18 cellular contexts compared by ENCODE assay signal in genomic region chr14:94021001-94021400, GRCh38. TPM values are rescaled to one million over a fixed set of nuclear protein-coding genes. Genes with fewer than 3 reads are reported as not detected.
A peak's percentile ranks its signal among the peaks of the same experiment; 100 is the strongest.
DNase-seq lines count a peak whose midpoint lies in the region; ATAC-seq and TF ChIP-seq lines count a peak whose summit lies in the region.
"Had no signal": no experiment of that assay in that cellular context is flagged by ENCODE, and none has a peak within 500 bp of the region (broad histone marks: within the 10 kb centered on the region; RNA-seq: fewer than 3 reads in every experiment).

No MANE protein-coding gene starts in this region.

- H3K36me3 ChIP-seq in mammary epithelial cell (ENCODE audit: insufficient read depth, low read length) (no peaks in the 10 kb centered on the region), trophoblast cell (ENCODE audit: control insufficient read depth in 1 of 2, insufficient read depth in 2 of 2, low read length in 2 of 2) (no peaks in the 10 kb centered on the region)
- H3K36me3 ChIP-seq: vagina had no signal

- H3K4me2 ChIP-seq in mammary epithelial cell (ENCODE audit: insufficient read depth, low read depth, low read length) (no peak overlapping the region), trophoblast cell (ENCODE audit: low read length) (no peak overlapping the region)

- no peak for DNase-seq in activated T-cell treated with anti-CD3 and anti-CD28 coated beads, Interleukin-2, amount 50 U/mL, for 72 hours
- DNase-seq in activated T-cell treated with anti-CD3 and anti-CD28 coated beads, Interleukin-2, amount 50 U/mL, for 48 hours: no peak
- peak; percentile 17 for DNase-seq in MV-4-11 (lab: John Stamatoyannopoulos, UW)
- peak; percentile 73 for DNase-seq in mammary epithelial cell
- no peak for DNase-seq in trophoblast cell
- no peak for DNase-seq in DMS79 treated with DMSO at 0.1 percent for 48 hours (lab: John Stamatoyannopoulos, UW)
- DNase-seq: activated CD4-positive, alpha-beta T cell treated with anti-CD3 and anti-CD28 coated beads, Interleukin-2, amount 50 U/mL, for 1 hour; activated naive CD4-positive, alpha-beta T cell treated with anti-CD3 and anti-CD28 coated beads, Interleukin-2, amount 50 U/mL, for 16 hours; cortex of kidney; DND-41; mucosa of descending colon; NCI-H2227 treated with DMSO at 0.1 percent for 48 hours had no signal

- 50% methylated on average over 2 of the region's 2 CpGs for WGBS in mammary epithelial cell (ENCODE audit: low coverage, missing lambda C conversion rate)
- no CpG with 5 or more reads among the region's 2 CpGs for WGBS in trophoblast cell (ENCODE audit: extremely low coverage, insufficient coverage, insufficient read length)

- no peaks in the 10 kb centered on the region for H3K79me2 ChIP-seq in mammary epithelial cell (ENCODE audit: insufficient read depth, low read length)
- H3K79me2 ChIP-seq in trophoblast cell (ENCODE audit: control insufficient read depth, insufficient read depth, low read length, poor library complexity): no peaks in the 10 kb centered on the region
- H3K79me2 ChIP-seq: parathyroid adenoma had no signal

- H3K9me3 ChIP-seq in mammary epithelial cell (replicated peaks; ENCODE audit: insufficient read depth, low read length) (no peaks in the 10 kb centered on the region), trophoblast cell (ENCODE audit: insufficient read depth, low read depth, low read length) (peaks cover 2% of the 10 kb centered on the region)
- H3K9me3 ChIP-seq: mucosa of descending colon, vagina had no signal

- H3K36me3 Mint-ChIP-seq in activated T-cell treated with anti-CD3 and anti-CD28 coated beads, Interleukin-2, amount 50 U/mL, for 72 hours (ENCODE audit: insufficient read depth in 2 of 2): no peaks in the 10 kb centered on the region

- peak overlapping the region; percentile 41 for H2BK120ac ChIP-seq in trophoblast cell (ENCODE audit: insufficient read depth, low read length, poor library complexity)

- H3K4me3 ChIP-seq in mammary epithelial cell (replicated peaks in 1 of 3; ENCODE audit: insufficient read depth in 1 of 3, low read depth in 2 of 3, low read length in 3 of 3) (no peak overlapping the region), trophoblast cell (ENCODE audit: low read depth, low read length) (no peak overlapping the region)
- H3K4me3 ChIP-seq: mucosa of descending colon, vagina had no signal

- dilution Hi-C loops in mammary epithelial cell (cut with HindIII; ENCODE audit: low sequenced_read_pairs): no loop called here

- peak overlapping the region; percentile 18 for H3K27ac Mint-ChIP-seq in activated T-cell treated with anti-CD3 and anti-CD28 coated beads, Interleukin-2, amount 50 U/mL, for 72 hours

- no peak overlapping the region for H2AK5ac ChIP-seq in trophoblast cell (ENCODE audit: low read length)

- no peak overlapping the region for H4K12ac ChIP-seq in trophoblast cell (ENCODE audit: low read depth, low read length)

- TF ChIP-seq CTCF in mammary epithelial cell (conservative IDR thresholded peaks at IDR 0.05 in 1 of 2, IDR thresholded peaks at IDR 0.05 in 1 of 2; ENCODE audit: extremely low read depth in 1 of 2, insufficient read depth in 1 of 2, low read depth in 1 of 2, low read length in 2 of 2): no peak

- no peak overlapping the region for H3K23ac ChIP-seq in trophoblast cell (ENCODE audit: low read length)

- H3K27me3 ChIP-seq in mammary epithelial cell (ENCODE audit: insufficient read depth, low read length): no peaks in the 10 kb centered on the region
- H3K27me3 ChIP-seq in trophoblast cell (ENCODE audit: insufficient read depth, low read length): no peaks in the 10 kb centered on the region
- H3K27me3 ChIP-seq: vagina had no signal

- H3K9me3 Mint-ChIP-seq in activated T-cell treated with anti-CD3 and anti-CD28 coated beads, Interleukin-2, amount 50 U/mL, for 72 hours: no peaks in the 10 kb centered on the region

- ATAC-seq in activated T-cell treated with anti-CD3 and anti-CD28 coated beads, Interleukin-2, amount 50 U/mL, for 72 hours (replicated peaks in 1 of 2): peak in 1 of 2 donors; percentile 21
- no peak for ATAC-seq in HG02623 (IDR thresholded peaks at IDR 0.05; ENCODE audit: unreplicated experiment)
- no peak for ATAC-seq in HG03139 (IDR thresholded peaks at IDR 0.05; ENCODE audit: unreplicated experiment)
- ATAC-seq: mucosa of descending colon, Panc1 had no signal

- in situ Hi-C loops in mammary epithelial cell (cut with MboI; ENCODE audit: low sequenced_read_pairs in 2 of 2): no loop called here

- peaks cover 4% of the 10 kb centered on the region for H3K79me1 ChIP-seq in trophoblast cell (ENCODE audit: low read length)

- H3K4ac ChIP-seq in trophoblast cell (ENCODE audit: low read depth, low read length): no peak overlapping the region

- H3K4me1 Mint-ChIP-seq in activated T-cell treated with anti-CD3 and anti-CD28 coated beads, Interleukin-2, amount 50 U/mL, for 72 hours (ENCODE audit: low read depth): peaks cover 45% of the 10 kb centered on the region

- H3K4me3 Mint-ChIP-seq in activated T-cell treated with anti-CD3 and anti-CD28 coated beads, Interleukin-2, amount 50 U/mL, for 72 hours: peak overlapping the region in 1 of 2 donors; percentile 52

- H2AFZ ChIP-seq in mammary epithelial cell (ENCODE audit: low read depth, low read length) (no peak overlapping the region), trophoblast cell (ENCODE audit: insufficient read depth, low read length, poor library complexity) (no peak overlapping the region)
- H2AFZ ChIP-seq: parathyroid adenoma had no signal

- no peak overlapping the region for H3K9ac ChIP-seq in mammary epithelial cell (ENCODE audit: insufficient read depth, low read length)
- no peak overlapping the region for H3K9ac ChIP-seq in trophoblast cell (ENCODE audit: low read length)
- H3K9ac ChIP-seq: parathyroid adenoma had no signal

- H3K4me1 ChIP-seq in mammary epithelial cell (ENCODE audit: insufficient read depth, low read length) (peaks cover 8% of the 10 kb centered on the region), trophoblast cell (ENCODE audit: control insufficient read depth in 1 of 2, insufficient read depth in 2 of 2, low read length in 2 of 2) (peaks cover 0 to 7% of the 10 kb centered on the region in 2 experiments)
- H3K4me1 ChIP-seq: parathyroid adenoma, vagina had no signal

- no peak overlapping the region for H3K18ac ChIP-seq in trophoblast cell (ENCODE audit: low read length)

- no TSS peak for BruUV-seq in mammary epithelial cell (replicated peaks; lab: Mats Ljungman, UMichigan)

- no peaks in the 10 kb centered on the region for H3K27me3 Mint-ChIP-seq in activated T-cell treated with anti-CD3 and anti-CD28 coated beads, Interleukin-2, amount 50 U/mL, for 72 hours (ENCODE audit: low read depth)

- no peak overlapping the region for H2BK5ac ChIP-seq in trophoblast cell (ENCODE audit: low read depth, low read length, poor library complexity)

- H4K8ac ChIP-seq in trophoblast cell (ENCODE audit: low read depth, low read length): no peak overlapping the region

- no peaks in the 10 kb centered on the region for H4K20me1 ChIP-seq in mammary epithelial cell (ENCODE audit: insufficient read depth, low read length)

- no peak overlapping the region for H4K91ac ChIP-seq in trophoblast cell (ENCODE audit: low read depth, low read length)

- H2BK12ac ChIP-seq in trophoblast cell (ENCODE audit: low read length): no peak overlapping the region

- intact Hi-C loops in mammary epithelial cell (cut with micrococcal nuclease): no loop called here

- H3K27ac ChIP-seq in mammary epithelial cell (ENCODE audit: insufficient read depth, low read depth, low read length) (no peak overlapping the region), trophoblast cell (ENCODE audit: low read depth, low read length) (no peak overlapping the region)
- H3K27ac ChIP-seq: parathyroid adenoma, vagina had no signal

- CTCF ChIA-PET in mammary epithelial cell (lab: Charles Lee; ENCODE audit: low non-redundant PET): no interaction called here

- no peak overlapping the region for H3K14ac ChIP-seq in trophoblast cell (ENCODE audit: low read length)

RNA-seq across cellular contexts. Expression of gene OTUB2, which starts 5.1 kb away (rescaled TPM):
- total RNA-seq in activated T-cell treated with anti-CD3 and anti-CD28 coated beads, Interleukin-2, amount 50 U/mL, for 72 hours: 1 to 10 TPM; 1.9 to 2.1 TPM
- total RNA-seq in mammary epithelial cell: 1 to 10 TPM; 3.7 to 4.8 TPM
- 4.6 TPM for polyA plus RNA-seq in mammary epithelial cell
- 12.4 TPM for polyA minus RNA-seq in mammary epithelial cell
- polyA plus RNA-seq in trophoblast cell (2013): 29.6 and 30.4 TPM in 2 replicates

RNA-seq across cellular contexts. Expression of gene CCDC197, which starts 23.9 kb away (rescaled TPM):
- total RNA-seq in activated T-cell treated with anti-CD3 and anti-CD28 coated beads, Interleukin-2, amount 50 U/mL, for 72 hours: 1 to 10 TPM; 1.6 to 2.2 TPM
- not detected for total RNA-seq in mammary epithelial cell
- not detected for polyA plus RNA-seq in mammary epithelial cell
- polyA minus RNA-seq in mammary epithelial cell: not detected
- 0.03 TPM in 1 of 2 replicates, not detected in the other for polyA plus RNA-seq in trophoblast cell (2013)
- total RNA-seq: mucosa of descending colon; T-helper 1 cell treated with Interleukin-12 subunit alpha and Interleukin-12 subunit beta and Interleukin-4 antibody, amounts not matched to agents 30 ng/mL and 1 ng/mL, for 36 hours; vagina had no signal

RNA-seq across cellular contexts. Expression of gene ASB2, which starts 44.6 kb away (rescaled TPM):
- total RNA-seq in activated T-cell treated with anti-CD3 and anti-CD28 coated beads, Interleukin-2, amount 50 U/mL, for 72 hours: 10 to 100 TPM; 43.3 to 45.6 TPM
- total RNA-seq in mammary epithelial cell: under 1 TPM; 0.17 to 0.19 TPM
- 0.92 TPM for polyA plus RNA-seq in mammary epithelial cell
- not detected for polyA minus RNA-seq in mammary epithelial cell
- 0.83 and 1.3 TPM in 2 replicates for polyA plus RNA-seq in trophoblast cell (2013)

Comparison
In these comparisons a context has a peak if more than half of its experiments do, and no peak if none do; other contexts are left out.
1. DNase-seq: peak in MV-4-11 (single experiment) and mammary epithelial cell (single experiment); none in activated T-cell treated with anti-CD3 and anti-CD28 coated beads, Interleukin-2, amount 50 U/mL, for 72 hours (0 of 2), activated T-cell treated with anti-CD3 and anti-CD28 coated beads, Interleukin-2, amount 50 U/mL, for 48 hours (0 of 2), trophoblast cell (0 of 2) and DMS79 treated with DMSO at 0.1 percent for 48 hours (single experiment).
2. RNA of gene ASB2, which starts 44.6 kb away (total RNA-seq): 43.3 to 45.6 TPM in activated T-cell treated with anti-CD3 and anti-CD28 coated beads, Interleukin-2, amount 50 U/mL, for 72 hours; 0.17 to 0.19 TPM in mammary epithelial cell; every median in the first group is over 10 times any median in the second.